ENCODE assay signal across 1 cellular context in genomic region chr9:93112864-93113389, GRCh38.
TF ChIP-seq lines count a peak whose summit lies in the region.

No MANE protein-coding gene starts in this region.

TF ChIP-seq in K562, 482 proteins besides CTCF, POLR2A, EP300 and RAD21:
- TF ChIP-seq HMGN3 (IDR thresholded peaks at IDR 0.05; ENCODE audit: borderline replicate concordance, extremely low read depth, insufficient read length, low read depth, low read length) (no peak), ZNF444 (CRISPR knock-in tag; IDR thresholded peaks at IDR 0.05) (no peak), NR2C2 (CRISPR knock-in tag; IDR thresholded peaks at IDR 0.05) (no peak), NR2C2 (tag; IDR thresholded peaks at IDR 0.05) (no peak), ZNF699 (CRISPR knock-in tag; IDR thresholded peaks at IDR 0.05; ENCODE audit: insufficient replicate concordance) (no peak), KAT7 (CRISPR knock-in tag; IDR thresholded peaks at IDR 0.05; ENCODE audit: borderline replicate concordance) (no peak), TCF15 (CRISPR knock-in tag; IDR thresholded peaks at IDR 0.05) (no peak), ETV5 (CRISPR knock-in tag; IDR thresholded peaks at IDR 0.05; ENCODE audit: low read depth) (no peak), ELK1 (CRISPR knock-in tag; IDR thresholded peaks at IDR 0.05) (no peak), STAG1 (CRISPR knock-in tag; IDR thresholded peaks at IDR 0.05; ENCODE audit: borderline replicate concordance) (no peak), GATAD2A (IDR thresholded peaks at IDR 0.05) (no peak), MBD1 (CRISPR knock-in tag; IDR thresholded peaks at IDR 0.05) (no peak), ARHGAP35 (IDR thresholded peaks at IDR 0.05; ENCODE audit: partially characterized antibody) (no peak), ZBTB43 (CRISPR knock-in tag; IDR thresholded peaks at IDR 0.05) (no peak)
